ENCODE assay signal across 1 cellular context in the genomic region with DNA sequence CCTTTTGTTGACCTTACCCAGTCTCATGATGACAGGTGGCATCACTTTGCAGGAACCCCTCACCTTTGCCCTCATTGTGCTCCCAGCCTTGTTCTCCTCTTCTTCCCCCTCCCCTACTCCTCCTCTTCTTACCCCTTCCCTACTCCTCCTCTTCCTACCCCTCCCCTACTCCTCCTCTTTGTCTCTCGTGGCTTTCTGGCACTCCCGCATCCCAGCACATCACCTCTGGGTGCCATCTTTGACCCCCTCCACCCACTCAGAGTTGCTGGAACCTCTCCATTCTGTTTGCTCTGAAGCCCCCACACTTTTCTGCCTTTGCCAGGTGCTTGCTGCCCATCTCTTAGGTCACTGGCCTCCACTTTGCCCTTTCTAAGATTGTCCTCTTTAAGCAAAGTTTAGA.
TF ChIP-seq lines count a peak whose summit lies in the region.

No MANE protein-coding gene starts in this region.

TF ChIP-seq in H1, 55 proteins besides CTCF, POLR2A, EP300 and RAD21:
- TF ChIP-seq POLR2AphosphoS5 (IDR thresholded peaks at IDR 0.05; ENCODE audit: low read depth, low read length) (no peak), CHD7 (IDR thresholded peaks at IDR 0.05; ENCODE audit: insufficient replicate concordance, low read length) (no peak), JUND (IDR thresholded peaks at IDR 0.05; ENCODE audit: low read length) (no peak), SP4 (IDR thresholded peaks at IDR 0.05; ENCODE audit: low read length) (no peak), SIX5 (IDR thresholded peaks at IDR 0.05; ENCODE audit: low read depth, low read length) (no peak), MAFK (IDR thresholded peaks at IDR 0.05; ENCODE audit: low read depth, low read length) (no peak), POU5F1 (IDR thresholded peaks at IDR 0.05; ENCODE audit: low read depth, low read length) (no peak), BRCA1 (IDR thresholded peaks at IDR 0.05; ENCODE audit: low read depth, low read length) (no peak), KDM4A (IDR thresholded peaks at IDR 0.05; ENCODE audit: low read depth, low read length, severe bottlenecking) (no peak), KDM1A (IDR thresholded peaks at IDR 0.05; ENCODE audit: borderline replicate concordance, low read length) (no peak), SIN3A (conservative IDR thresholded peaks at IDR 0.05 in 1 of 2, IDR thresholded peaks at IDR 0.05 in 1 of 2; ENCODE audit: low read depth in 1 of 2, low read length in 2 of 2) (no peak)
- TF ChIP-seq, protein P1, sequence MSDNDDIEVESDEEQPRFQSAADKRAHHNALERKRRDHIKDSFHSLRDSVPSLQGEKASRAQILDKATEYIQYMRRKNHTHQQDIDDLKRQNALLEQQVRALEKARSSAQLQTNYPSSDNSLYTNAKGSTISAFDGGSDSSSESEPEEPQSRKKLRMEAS (IDR thresholded peaks at IDR 0.05): no peak
